ENCODE assay signal across 1 cellular context in the genomic region with DNA sequence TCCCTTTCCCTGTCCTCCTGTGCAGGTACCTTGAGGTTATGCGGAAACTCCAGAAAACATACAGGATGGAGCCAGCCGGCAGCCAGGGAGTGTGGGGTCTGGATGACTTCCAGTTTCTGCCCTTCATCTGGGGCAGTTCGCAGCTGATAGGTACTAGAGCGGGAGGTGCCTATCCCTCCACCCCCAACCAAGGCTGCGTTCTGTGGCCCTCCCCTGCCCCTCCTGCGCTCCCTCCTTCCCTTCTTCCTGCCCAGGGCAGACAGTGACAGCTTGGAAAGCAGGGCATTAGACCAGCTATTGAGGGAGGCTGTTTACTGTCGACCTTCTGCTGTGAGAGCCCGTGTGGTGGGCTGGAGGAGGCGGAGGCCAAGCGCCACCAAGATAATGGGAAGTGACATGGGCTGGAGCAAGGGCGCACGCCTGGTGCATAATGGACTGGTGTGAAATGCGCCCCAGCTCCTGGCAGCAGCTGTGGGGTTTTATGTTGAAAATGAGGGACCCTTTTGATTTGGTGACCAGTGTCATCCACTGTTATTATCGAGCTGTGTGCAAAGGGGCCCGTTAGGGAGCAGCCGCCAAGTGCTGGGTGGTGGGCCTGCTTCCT.
TF ChIP-seq lines count a peak whose summit lies in the region.

No MANE protein-coding gene starts in this region.

TF ChIP-seq in HCT116, 20 proteins besides CTCF, POLR2A, EP300 and RAD21:
- TF ChIP-seq JUND (IDR thresholded peaks at IDR 0.05) = no peak
- no peak for TF ChIP-seq CEBPB (IDR thresholded peaks at IDR 0.05; ENCODE audit: low read depth)
- no peak for TF ChIP-seq CBX3 (IDR thresholded peaks at IDR 0.05; ENCODE audit: low read depth)
- TF ChIP-seq EGR1 (IDR thresholded peaks at IDR 0.05; ENCODE audit: low read depth) = no peak
- no peak for TF ChIP-seq SRF (IDR thresholded peaks at IDR 0.05; ENCODE audit: low read depth)
- no peak for TF ChIP-seq FOSL1 (IDR thresholded peaks at IDR 0.05; ENCODE audit: low read depth)
- TF ChIP-seq TCF7L2 (IDR thresholded peaks at IDR 0.05; ENCODE audit: borderline replicate concordance, extremely low read depth, insufficient read depth, insufficient read length) = no peak
